Comparison of ENCODE assay signal across 9 cellular contexts in genomic region chr17:9002610-9003354, GRCh38. TPM values are rescaled to one million over a fixed set of nuclear protein-coding genes. Genes with fewer than 3 reads are reported as not detected.
DNase-seq lines count a peak whose midpoint lies in the region; ATAC-seq and TF ChIP-seq lines count a peak whose summit lies in the region.
"Had no signal": no experiment of that assay in that cellular context is flagged by ENCODE, and none has a peak within 500 bp of the region (broad histone marks: within the 10 kb centered on the region; RNA-seq: fewer than 3 reads in every experiment).

No MANE protein-coding gene starts in this region.

- H3K36me3 Mint-ChIP-seq in T-helper 1 cell treated with Interleukin-12 subunit alpha and Interleukin-12 subunit beta and Interleukin-4 antibody, amounts not matched to agents 30 μg/mL and 1 μg/mL, for 36 hours (ENCODE audit: low read depth), result no peaks in the 10 kb centered on the region
- no peaks in the 10 kb centered on the region for H3K36me3 Mint-ChIP-seq in Caco-2 (ENCODE audit: insufficient read depth, unreplicated experiment)

- H3K4me1 ChIP-seq in iPS DF 6.9 (ENCODE audit: control insufficient read depth, insufficient read depth, low read length), result no peaks in the 10 kb centered on the region
- peaks cover 8 to 40% (median 26%) of the 10 kb centered on the region in 6 donors for H3K4me1 ChIP-seq in spleen
- no peaks in the 10 kb centered on the region for H3K4me1 ChIP-seq in Caco-2

- ATAC-seq in HG03342 (IDR thresholded peaks at IDR 0.05; ENCODE audit: unreplicated experiment), result no peak

- H3K4me3 ChIP-seq in iPS DF 6.9 (ENCODE audit: low read length) (peak overlapping the region; percentile 29; the same call in 1 of the 2 replicates), spleen (peak overlapping the region; percentile 18 to 72 (median 42)), Caco-2 (ENCODE audit: low read depth, low read length) (no peak overlapping the region)

- H3K36me3 ChIP-seq in iPS DF 6.9 (ENCODE audit: control insufficient read depth, insufficient read depth, low read length) (no peaks in the 10 kb centered on the region; the same call in 1 of the 2 replicates), spleen (no peaks in the 10 kb centered on the region), Caco-2 (ENCODE audit: control insufficient read depth, insufficient read depth, low read length) (no peaks in the 10 kb centered on the region)

- H3K27me3 Mint-ChIP-seq in T-helper 1 cell treated with Interleukin-12 subunit alpha and Interleukin-12 subunit beta and Interleukin-4 antibody, amounts not matched to agents 30 μg/mL and 1 μg/mL, for 36 hours (ENCODE audit: low read depth), result peaks cover 84% of the 10 kb centered on the region
- H3K27me3 Mint-ChIP-seq in Caco-2 (ENCODE audit: insufficient read depth, unreplicated experiment), result no peaks in the 10 kb centered on the region

- H3K4me3 Mint-ChIP-seq in T-helper 1 cell treated with Interleukin-12 subunit alpha and Interleukin-12 subunit beta and Interleukin-4 antibody, amounts not matched to agents 30 μg/mL and 1 μg/mL, for 36 hours, result peak overlapping the region; percentile 16
- no peak overlapping the region for H3K4me3 Mint-ChIP-seq in Caco-2 (ENCODE audit: unreplicated experiment)

- peaks cover 46% of the 10 kb centered on the region for H3K27me3 ChIP-seq in iPS DF 6.9 (ENCODE audit: control insufficient read depth, insufficient read depth, low read length)
- peaks cover 6 to 94% (median 53%) of the 10 kb centered on the region in 7 donors for H3K27me3 ChIP-seq in spleen (replicated peaks in 1 of 7)
- no peaks in the 10 kb centered on the region for H3K27me3 ChIP-seq in Caco-2 (replicated peaks; ENCODE audit: control insufficient read depth, insufficient read depth, low read length)

- no CpG with 5 or more reads among the region's 69 CpGs for WGBS in iPS DF 6.9 (ENCODE audit: insufficient coverage, insufficient read length)
- 2 to 5% (median 2%) methylated on average over 13 to 69 of the region's 69 CpGs for WGBS in spleen, 5 donors

- H3K27ac ChIP-seq in iPS DF 6.9 (ENCODE audit: low read length), result no peak overlapping the region
- no peak overlapping the region for H3K27ac ChIP-seq in spleen

- intact Hi-C loops in spleen (cut with DNase I; ENCODE audit: low total_unique reads) (no loop called here), Caco-2 (cut with micrococcal nuclease; ENCODE audit: unreplicated experiment) (no loop called here)

- DNase-seq in T-helper 1 cell, result no peak
- peak; percentile 58 to 65 for DNase-seq in activated T-cell treated with anti-CD3 and anti-CD28 coated beads, Interleukin-2, amount 50 U/mL, for 48 hours
- DNase-seq in iPS DF 6.9 (ENCODE audit: low read depth, low spot score), result no peak
- peak; percentile 81 for DNase-seq in spleen
- DNase-seq in middle frontal gyrus (ENCODE audit: extremely low spot score, low spot score), result no peak
- no peak for DNase-seq in Caco-2

- H3K9me3 ChIP-seq in iPS DF 6.9 (ENCODE audit: control insufficient read depth, insufficient read depth, low read length) (no peaks in the 10 kb centered on the region), spleen (peaks cover 0 to 4% (median 0%) of the 10 kb centered on the region in 8 donors), Caco-2 (no peaks in the 10 kb centered on the region)

- TF ChIP-seq CTCF in spleen (IDR thresholded peaks at IDR 0.05 in 8 of 11, conservative IDR thresholded peaks at IDR 0.05 in 3 of 11), result peak in 4 of 11 experiments; percentile 20 to 37 (median 28)
- TF ChIP-seq CTCF in Caco-2 (IDR thresholded peaks at IDR 0.05; ENCODE audit: insufficient read depth in 1 of 2, low read depth in 1 of 2, low read length in 1 of 2, severe bottlenecking in 1 of 2, unreplicated experiment in 1 of 2), result no peak

- no peaks in the 10 kb centered on the region for H3K9me3 Mint-ChIP-seq in T-helper 1 cell treated with Interleukin-12 subunit alpha and Interleukin-12 subunit beta and Interleukin-4 antibody, amounts not matched to agents 30 μg/mL and 1 μg/mL, for 36 hours
- peaks cover 10% of the 10 kb centered on the region for H3K9me3 Mint-ChIP-seq in Caco-2 (ENCODE audit: unreplicated experiment)

- TF ChIP-seq POLR2A in spleen (IDR thresholded peaks at IDR 0.05), result no peak

- H3K27ac Mint-ChIP-seq in T-helper 1 cell treated with Interleukin-12 subunit alpha and Interleukin-12 subunit beta and Interleukin-4 antibody, amounts not matched to agents 30 μg/mL and 1 μg/mL, for 36 hours, result no peak overlapping the region
- H3K27ac Mint-ChIP-seq in Caco-2 (ENCODE audit: unreplicated experiment), result no peak overlapping the region

- H3K4me1 Mint-ChIP-seq in T-helper 1 cell treated with Interleukin-12 subunit alpha and Interleukin-12 subunit beta and Interleukin-4 antibody, amounts not matched to agents 30 μg/mL and 1 μg/mL, for 36 hours (ENCODE audit: low read depth), result peaks cover 6% of the 10 kb centered on the region
- H3K4me1 Mint-ChIP-seq in Caco-2 (ENCODE audit: low read depth, unreplicated experiment), result no peaks in the 10 kb centered on the region

- BruUV-seq in Caco-2 (replicated peaks; lab: Mats Ljungman, UMichigan), result no TSS peak

- POLR2A ChIA-PET in Caco-2 (lab: Charles Lee), result no interaction called here

- CTCF ChIA-PET in Caco-2 (lab: Charles Lee), result interaction anchor here (0.7 kb wide), 1 partner anchor 220 kb away, joined by 7 read pairs; no protein-coding TSS in a partner anchor

RNA-seq across cellular contexts. Expression of gene NTN1, which starts 18.5 kb away (rescaled TPM):
- total RNA-seq in spleen, result under 1 TPM in 5 of 7 donors, not detected in 2; 0.17 to 0.43 (median 0.23) TPM
- under 1 TPM; 0.07 to 0.38 (median 0.14) TPM for polyA plus RNA-seq in spleen
- total RNA-seq in Caco-2 (2022), result 0.86 and 0.88 TPM in 2 replicates

RNA-seq across cellular contexts. Expression of gene PIK3R5, which starts 37.3 kb away (rescaled TPM):
- total RNA-seq in spleen (100 to 1,000 TPM in 1 of 7 donors, 10 to 100 TPM in 6; 46.1 to 110 (median 79.1) TPM), Caco-2 (2022) (not detected in 2 replicates)
- polyA plus RNA-seq in spleen, result 10 to 100 TPM in 2 of 3 donors, 1 to 10 TPM in 1; 8.5 to 18.2 (median 12.3) TPM
- total RNA-seq: glomerular endothelial cell had no signal

Comparison
In these comparisons a context has a peak if more than half of its experiments do, and no peak if none do; other contexts are left out.
1. DNase-seq: peak in activated T-cell treated with anti-CD3 and anti-CD28 coated beads, Interleukin-2, amount 50 U/mL, for 48 hours (2 of 2) and spleen (single experiment); none in T-helper 1 cell (0 of 5), iPS DF 6.9 (single experiment), middle frontal gyrus (single experiment) and Caco-2 (0 of 2).
2. RNA of gene PIK3R5, which starts 37.3 kb away (total RNA-seq): 46.1 to 110 TPM in spleen; not detected in Caco-2; every median in the first group is over 10 times any median in the second.